Comparison of ENCODE assay signal across 1 cellular context in the genomic region with DNA sequence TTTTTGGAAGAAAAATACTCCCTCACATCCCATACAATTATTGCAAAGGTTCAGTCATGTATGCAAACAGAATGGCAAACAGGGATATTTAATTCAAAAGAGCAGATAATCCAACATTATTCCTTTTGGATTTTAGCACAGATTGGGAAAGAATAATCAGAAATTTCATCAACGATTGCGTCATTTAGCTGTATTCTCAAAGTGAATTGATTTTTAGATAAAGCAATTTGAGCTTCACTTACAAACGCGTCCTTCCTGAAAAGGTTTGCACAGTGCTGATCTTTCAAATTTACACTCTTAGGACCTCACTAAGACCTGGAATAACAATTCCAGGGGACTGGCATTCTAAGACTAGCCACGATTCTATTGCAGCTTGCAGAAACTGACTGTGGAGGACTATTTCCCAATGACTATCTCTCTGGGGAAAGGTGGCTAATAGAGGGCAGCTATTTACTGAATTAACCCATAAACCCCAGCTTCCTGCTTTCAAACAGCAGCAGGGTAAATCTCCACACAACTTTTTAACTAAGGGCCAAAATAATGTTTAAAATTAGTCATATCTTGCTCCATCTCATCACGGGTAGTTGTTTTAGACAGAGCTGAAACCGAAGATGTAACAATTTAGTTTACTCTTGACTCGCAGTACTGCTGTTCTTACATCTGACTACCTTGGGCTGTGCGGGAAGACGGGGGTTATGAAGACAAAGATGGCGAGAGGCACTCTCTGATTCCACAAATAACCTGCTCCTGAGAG.
A peak's percentile ranks its signal among the peaks of the same experiment; 100 is the strongest.
TF ChIP-seq lines count a peak whose summit lies in the region.

No MANE protein-coding gene starts in this region.

TF ChIP-seq in HepG2, 621 proteins besides CTCF, POLR2A, EP300 and RAD21 (continued from another document and continues in another):
- TF ChIP-seq, protein P1, sequence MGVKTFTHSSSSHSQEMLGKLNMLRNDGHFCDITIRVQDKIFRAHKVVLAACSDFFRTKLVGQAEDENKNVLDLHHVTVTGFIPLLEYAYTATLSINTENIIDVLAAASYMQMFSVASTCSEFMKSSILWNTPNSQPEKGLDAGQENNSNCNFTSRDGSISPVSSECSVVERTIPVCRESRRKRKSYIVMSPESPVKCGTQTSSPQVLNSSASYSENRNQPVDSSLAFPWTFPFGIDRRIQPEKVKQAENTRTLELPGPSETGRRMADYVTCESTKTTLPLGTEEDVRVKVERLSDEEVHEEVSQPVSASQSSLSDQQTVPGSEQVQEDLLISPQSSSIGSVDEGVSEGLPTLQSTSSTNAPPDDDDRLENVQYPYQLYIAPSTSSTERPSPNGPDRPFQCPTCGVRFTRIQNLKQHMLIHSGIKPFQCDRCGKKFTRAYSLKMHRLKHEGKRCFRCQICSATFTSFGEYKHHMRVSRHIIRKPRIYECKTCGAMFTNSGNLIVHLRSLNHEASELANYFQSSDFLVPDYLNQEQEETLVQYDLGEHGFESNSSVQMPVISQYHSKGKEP (CRISPR knock-in tag; IDR thresholded peaks at IDR 0.05) = no peak
- TF ChIP-seq, protein P2, sequence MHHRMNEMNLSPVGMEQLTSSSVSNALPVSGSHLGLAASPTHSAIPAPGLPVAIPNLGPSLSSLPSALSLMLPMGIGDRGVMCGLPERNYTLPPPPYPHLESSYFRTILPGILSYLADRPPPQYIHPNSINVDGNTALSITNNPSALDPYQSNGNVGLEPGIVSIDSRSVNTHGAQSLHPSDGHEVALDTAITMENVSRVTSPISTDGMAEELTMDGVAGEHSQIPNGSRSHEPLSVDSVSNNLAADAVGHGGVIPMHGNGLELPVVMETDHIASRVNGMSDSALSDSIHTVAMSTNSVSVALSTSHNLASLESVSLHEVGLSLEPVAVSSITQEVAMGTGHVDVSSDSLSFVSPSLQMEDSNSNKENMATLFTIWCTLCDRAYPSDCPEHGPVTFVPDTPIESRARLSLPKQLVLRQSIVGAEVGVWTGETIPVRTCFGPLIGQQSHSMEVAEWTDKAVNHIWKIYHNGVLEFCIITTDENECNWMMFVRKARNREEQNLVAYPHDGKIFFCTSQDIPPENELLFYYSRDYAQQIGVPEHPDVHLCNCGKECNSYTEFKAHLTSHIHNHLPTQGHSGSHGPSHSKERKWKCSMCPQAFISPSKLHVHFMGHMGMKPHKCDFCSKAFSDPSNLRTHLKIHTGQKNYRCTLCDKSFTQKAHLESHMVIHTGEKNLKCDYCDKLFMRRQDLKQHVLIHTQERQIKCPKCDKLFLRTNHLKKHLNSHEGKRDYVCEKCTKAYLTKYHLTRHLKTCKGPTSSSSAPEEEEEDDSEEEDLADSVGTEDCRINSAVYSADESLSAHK (CRISPR knock-in tag; IDR thresholded peaks at IDR 0.05; ENCODE audit: borderline replicate concordance) = no peak
- TF ChIP-seq YEATS4 (CRISPR knock-in tag; IDR thresholded peaks at IDR 0.05; ENCODE audit: borderline replicate concordance) = no peak
- TF ChIP-seq SOX6 (IDR thresholded peaks at IDR 0.05) = no peak
- TF ChIP-seq SOX6 (CRISPR knock-in tag; IDR thresholded peaks at IDR 0.05) = peak; percentile 85
- TF ChIP-seq PCBP1 (IDR thresholded peaks at IDR 0.05; ENCODE audit: borderline replicate concordance, low read depth, low read length) = no peak
- no peak for TF ChIP-seq KLF13 (CRISPR knock-in tag; IDR thresholded peaks at IDR 0.05)
- TF ChIP-seq KDM4B (CRISPR knock-in tag; IDR thresholded peaks at IDR 0.05) = no peak
- TF ChIP-seq, protein P3, sequence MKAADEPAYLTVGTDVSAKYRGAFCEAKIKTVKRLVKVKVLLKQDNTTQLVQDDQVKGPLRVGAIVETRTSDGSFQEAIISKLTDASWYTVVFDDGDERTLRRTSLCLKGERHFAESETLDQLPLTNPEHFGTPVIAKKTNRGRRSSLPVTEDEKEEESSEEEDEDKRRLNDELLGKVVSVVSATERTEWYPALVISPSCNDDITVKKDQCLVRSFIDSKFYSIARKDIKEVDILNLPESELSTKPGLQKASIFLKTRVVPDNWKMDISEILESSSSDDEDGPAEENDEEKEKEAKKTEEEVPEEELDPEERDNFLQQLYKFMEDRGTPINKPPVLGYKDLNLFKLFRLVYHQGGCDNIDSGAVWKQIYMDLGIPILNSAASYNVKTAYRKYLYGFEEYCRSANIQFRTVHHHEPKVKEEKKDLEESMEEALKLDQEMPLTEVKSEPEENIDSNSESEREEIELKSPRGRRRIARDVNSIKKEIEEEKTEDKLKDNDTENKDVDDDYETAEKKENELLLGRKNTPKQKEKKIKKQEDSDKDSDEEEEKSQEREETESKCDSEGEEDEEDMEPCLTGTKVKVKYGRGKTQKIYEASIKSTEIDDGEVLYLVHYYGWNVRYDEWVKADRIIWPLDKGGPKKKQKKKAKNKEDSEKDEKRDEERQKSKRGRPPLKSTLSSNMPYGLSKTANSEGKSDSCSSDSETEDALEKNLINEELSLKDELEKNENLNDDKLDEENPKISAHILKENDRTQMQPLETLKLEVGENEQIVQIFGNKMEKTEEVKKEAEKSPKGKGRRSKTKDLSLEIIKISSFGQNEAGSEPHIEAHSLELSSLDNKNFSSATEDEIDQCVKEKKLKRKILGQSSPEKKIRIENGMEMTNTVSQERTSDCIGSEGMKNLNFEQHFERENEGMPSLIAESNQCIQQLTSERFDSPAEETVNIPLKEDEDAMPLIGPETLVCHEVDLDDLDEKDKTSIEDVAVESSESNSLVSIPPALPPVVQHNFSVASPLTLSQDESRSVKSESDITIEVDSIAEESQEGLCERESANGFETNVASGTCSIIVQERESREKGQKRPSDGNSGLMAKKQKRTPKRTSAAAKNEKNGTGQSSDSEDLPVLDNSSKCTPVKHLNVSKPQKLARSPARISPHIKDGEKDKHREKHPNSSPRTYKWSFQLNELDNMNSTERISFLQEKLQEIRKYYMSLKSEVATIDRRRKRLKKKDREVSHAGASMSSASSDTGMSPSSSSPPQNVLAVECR (CRISPR knock-in tag; IDR thresholded peaks at IDR 0.05; ENCODE audit: borderline replicate concordance) = no peak
- TF ChIP-seq NFIC (IDR thresholded peaks at IDR 0.05; ENCODE audit: low read length) = no peak
- no peak for TF ChIP-seq ZNF614 (CRISPR knock-in tag; IDR thresholded peaks at IDR 0.05; ENCODE audit: borderline replicate concordance)
- TF ChIP-seq TMF1 (CRISPR knock-in tag; IDR thresholded peaks at IDR 0.05; ENCODE audit: low read depth) = no peak
- no peak for TF ChIP-seq TGIF2 (CRISPR knock-in tag; IDR thresholded peaks at IDR 0.05)
- TF ChIP-seq NR2F2 (IDR thresholded peaks at IDR 0.05; ENCODE audit: borderline replicate concordance, low read depth) = no peak
- TF ChIP-seq, protein P4, sequence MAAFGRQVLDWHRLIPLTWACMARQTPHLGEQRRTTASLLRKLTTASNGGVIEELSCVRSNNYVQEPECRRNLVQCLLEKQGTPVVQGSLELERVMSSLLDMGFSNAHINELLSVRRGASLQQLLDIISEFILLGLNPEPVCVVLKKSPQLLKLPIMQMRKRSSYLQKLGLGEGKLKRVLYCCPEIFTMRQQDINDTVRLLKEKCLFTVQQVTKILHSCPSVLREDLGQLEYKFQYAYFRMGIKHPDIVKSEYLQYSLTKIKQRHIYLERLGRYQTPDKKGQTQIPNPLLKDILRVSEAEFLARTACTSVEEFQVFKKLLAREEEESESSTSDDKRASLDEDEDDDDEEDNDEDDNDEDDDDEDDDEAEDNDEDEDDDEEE (CRISPR knock-in tag; IDR thresholded peaks at IDR 0.05) = no peak
- no peak for TF ChIP-seq SP4 (CRISPR knock-in tag; IDR thresholded peaks at IDR 0.05)
- TF ChIP-seq ZNF570 (CRISPR knock-in tag; IDR thresholded peaks at IDR 0.05; ENCODE audit: borderline replicate concordance) = no peak
- no peak for TF ChIP-seq ZSCAN25 (CRISPR knock-in tag; IDR thresholded peaks at IDR 0.05)
- no peak for TF ChIP-seq NRL (CRISPR knock-in tag; IDR thresholded peaks at IDR 0.05; ENCODE audit: borderline replicate concordance)
- no peak for TF ChIP-seq ZMYM2 (CRISPR knock-in tag; IDR thresholded peaks at IDR 0.05)
- TF ChIP-seq ZFY (CRISPR knock-in tag; IDR thresholded peaks at IDR 0.05) = no peak
- TF ChIP-seq NFYB (CRISPR knock-in tag; IDR thresholded peaks at IDR 0.05) = no peak
- TF ChIP-seq SRSF9 (IDR thresholded peaks at IDR 0.05; ENCODE audit: borderline replicate concordance, insufficient read depth, low read depth, low read length, poor library complexity, severe bottlenecking) = no peak
- TF ChIP-seq TBX3 (IDR thresholded peaks at IDR 0.05; ENCODE audit: borderline replicate concordance) = no peak
- TF ChIP-seq ZNF101 (CRISPR knock-in tag; IDR thresholded peaks at IDR 0.05; ENCODE audit: borderline replicate concordance, low read depth) = no peak
- TF ChIP-seq RFXAP (CRISPR knock-in tag; IDR thresholded peaks at IDR 0.05; ENCODE audit: borderline replicate concordance) = no peak
- TF ChIP-seq PHF20 (CRISPR knock-in tag; IDR thresholded peaks at IDR 0.05) = no peak
- no peak for TF ChIP-seq ZNF552 (CRISPR knock-in tag; IDR thresholded peaks at IDR 0.05; ENCODE audit: borderline replicate concordance)
- no peak for TF ChIP-seq MBD4 (IDR thresholded peaks at IDR 0.05; ENCODE audit: borderline replicate concordance, low read length)
- TF ChIP-seq, protein P5, sequence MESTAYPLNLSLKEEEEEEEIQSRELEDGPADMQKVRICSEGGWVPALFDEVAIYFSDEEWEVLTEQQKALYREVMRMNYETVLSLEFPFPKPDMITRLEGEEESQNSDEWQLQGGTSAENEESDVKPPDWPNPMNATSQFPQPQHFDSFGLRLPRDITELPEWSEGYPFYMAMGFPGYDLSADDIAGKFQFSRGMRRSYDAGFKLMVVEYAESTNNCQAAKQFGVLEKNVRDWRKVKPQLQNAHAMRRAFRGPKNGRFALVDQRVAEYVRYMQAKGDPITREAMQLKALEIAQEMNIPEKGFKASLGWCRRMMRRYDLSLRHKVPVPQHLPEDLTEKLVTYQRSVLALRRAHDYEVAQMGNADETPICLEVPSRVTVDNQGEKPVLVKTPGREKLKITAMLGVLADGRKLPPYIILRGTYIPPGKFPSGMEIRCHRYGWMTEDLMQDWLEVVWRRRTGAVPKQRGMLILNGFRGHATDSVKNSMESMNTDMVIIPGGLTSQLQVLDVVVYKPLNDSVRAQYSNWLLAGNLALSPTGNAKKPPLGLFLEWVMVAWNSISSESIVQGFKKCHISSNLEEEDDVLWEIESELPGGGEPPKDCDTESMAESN (CRISPR knock-in tag; conservative IDR thresholded peaks at IDR 0.05) = 0 out of 2 replicates have a peak, but pooled peaks have one; percentile 46
- TF ChIP-seq FOXK2 (IDR thresholded peaks at IDR 0.05) = no peak
- no peak for TF ChIP-seq HNF4G (IDR thresholded peaks at IDR 0.05; ENCODE audit: borderline replicate concordance, low read depth, low read length)
- TF ChIP-seq HNF4G (CRISPR knock-in tag; IDR thresholded peaks at IDR 0.05; ENCODE audit: borderline replicate concordance, low read depth) = no peak
- TF ChIP-seq CCAR2 (optimal IDR thresholded peaks at IDR 0.05; ENCODE audit: low read depth, low read length) = no peak
- no peak for TF ChIP-seq KMT2B (CRISPR knock-in tag; IDR thresholded peaks at IDR 0.05)
- no peak for TF ChIP-seq ZNF883 (CRISPR knock-in tag; IDR thresholded peaks at IDR 0.05; ENCODE audit: not compliant biosample characterization)
- TF ChIP-seq, protein P6, sequence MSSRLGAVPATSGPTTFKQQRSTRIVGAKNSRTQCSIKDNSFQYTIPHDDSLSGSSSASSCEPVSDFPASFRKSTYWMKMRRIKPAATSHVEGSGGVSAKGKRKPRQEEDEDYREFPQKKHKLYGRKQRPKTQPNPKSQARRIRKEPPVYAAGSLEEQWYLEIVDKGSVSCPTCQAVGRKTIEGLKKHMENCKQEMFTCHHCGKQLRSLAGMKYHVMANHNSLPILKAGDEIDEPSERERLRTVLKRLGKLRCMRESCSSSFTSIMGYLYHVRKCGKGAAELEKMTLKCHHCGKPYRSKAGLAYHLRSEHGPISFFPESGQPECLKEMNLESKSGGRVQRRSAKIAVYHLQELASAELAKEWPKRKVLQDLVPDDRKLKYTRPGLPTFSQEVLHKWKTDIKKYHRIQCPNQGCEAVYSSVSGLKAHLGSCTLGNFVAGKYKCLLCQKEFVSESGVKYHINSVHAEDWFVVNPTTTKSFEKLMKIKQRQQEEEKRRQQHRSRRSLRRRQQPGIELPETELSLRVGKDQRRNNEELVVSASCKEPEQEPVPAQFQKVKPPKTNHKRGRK (CRISPR knock-in tag; IDR thresholded peaks at IDR 0.05) = no peak
- TF ChIP-seq POLR2G (IDR thresholded peaks at IDR 0.05; ENCODE audit: low read depth, low read length) = 0 out of 2 replicates have a peak, but pooled peaks have one; percentile 33
- TF ChIP-seq RAD51 (IDR thresholded peaks at IDR 0.05; ENCODE audit: borderline replicate concordance) = no peak
- TF ChIP-seq SMARCC2 (IDR thresholded peaks at IDR 0.05) = no peak
- TF ChIP-seq FOXC1 (CRISPR knock-in tag; IDR thresholded peaks at IDR 0.05; ENCODE audit: borderline replicate concordance) = no peak
- TF ChIP-seq TCF7 (IDR thresholded peaks at IDR 0.05; ENCODE audit: low read depth) = 0 out of 2 replicates have a peak, but pooled peaks have one; percentile 34
- TF ChIP-seq, protein P7, sequence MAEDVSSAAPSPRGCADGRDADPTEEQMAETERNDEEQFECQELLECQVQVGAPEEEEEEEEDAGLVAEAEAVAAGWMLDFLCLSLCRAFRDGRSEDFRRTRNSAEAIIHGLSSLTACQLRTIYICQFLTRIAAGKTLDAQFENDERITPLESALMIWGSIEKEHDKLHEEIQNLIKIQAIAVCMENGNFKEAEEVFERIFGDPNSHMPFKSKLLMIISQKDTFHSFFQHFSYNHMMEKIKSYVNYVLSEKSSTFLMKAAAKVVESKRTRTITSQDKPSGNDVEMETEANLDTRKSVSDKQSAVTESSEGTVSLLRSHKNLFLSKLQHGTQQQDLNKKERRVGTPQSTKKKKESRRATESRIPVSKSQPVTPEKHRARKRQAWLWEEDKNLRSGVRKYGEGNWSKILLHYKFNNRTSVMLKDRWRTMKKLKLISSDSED (CRISPR knock-in tag; IDR thresholded peaks at IDR 0.05) = no peak
- TF ChIP-seq, protein P8, sequence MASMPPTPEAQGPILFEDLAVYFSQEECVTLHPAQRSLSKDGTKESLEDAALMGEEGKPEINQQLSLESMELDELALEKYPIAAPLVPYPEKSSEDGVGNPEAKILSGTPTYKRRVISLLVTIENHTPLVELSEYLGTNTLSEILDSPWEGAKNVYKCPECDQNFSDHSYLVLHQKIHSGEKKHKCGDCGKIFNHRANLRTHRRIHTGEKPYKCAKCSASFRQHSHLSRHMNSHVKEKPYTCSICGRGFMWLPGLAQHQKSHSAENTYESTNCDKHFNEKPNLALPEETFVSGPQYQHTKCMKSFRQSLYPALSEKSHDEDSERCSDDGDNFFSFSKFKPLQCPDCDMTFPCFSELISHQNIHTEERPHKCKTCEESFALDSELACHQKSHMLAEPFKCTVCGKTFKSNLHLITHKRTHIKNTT (CRISPR knock-in tag; IDR thresholded peaks at IDR 0.05) = no peak
- no peak for TF ChIP-seq KLF15 (CRISPR knock-in tag; IDR thresholded peaks at IDR 0.05; ENCODE audit: borderline replicate concordance)
- peak; percentile 72 for TF ChIP-seq ZNF652 (CRISPR knock-in tag; IDR thresholded peaks at IDR 0.05; ENCODE audit: borderline replicate concordance, low read depth)
- TF ChIP-seq ZFX (CRISPR knock-in tag; IDR thresholded peaks at IDR 0.05; ENCODE audit: low read depth) = no peak
- TF ChIP-seq RARG (CRISPR knock-in tag; IDR thresholded peaks at IDR 0.05; ENCODE audit: low read depth) = no peak
- TF ChIP-seq ZNF230 (CRISPR knock-in tag; IDR thresholded peaks at IDR 0.05) = no peak
- TF ChIP-seq FOXP1 (IDR thresholded peaks at IDR 0.05) = no peak
- no peak for TF ChIP-seq FOXP1 (CRISPR knock-in tag; IDR thresholded peaks at IDR 0.05)
- TF ChIP-seq ZNF10 (CRISPR knock-in tag; IDR thresholded peaks at IDR 0.05; ENCODE audit: borderline replicate concordance, low read depth) = no peak
